In genomic region chr11:30322826-30323710, GRCh38 we compare ENCODE assay signal across 7 cellular contexts. TPM values are rescaled to one million over a fixed set of nuclear protein-coding genes. Genes with fewer than 3 reads are reported as not detected.
DNase-seq lines count a peak whose midpoint lies in the region; ATAC-seq, FAIRE-seq and TF ChIP-seq lines count a peak whose summit lies in the region.

Gene ARL14EP, plus strand, starts transcription at chr11:30323104. Its CDS starts 7,845 bp downstream, at chr11:30330949.

- FAIRE-seq in GM18507 (lab: Jason Lieb, UNC) = peak; percentile 100

- TF ChIP-seq CTCF in hepatocyte (IDR thresholded peaks at IDR 0.05; ENCODE audit: poor library complexity) = no peak

- peak within 1 kb of the TSS; percentile 91 for H3K27ac ChIP-seq in hepatocyte

- DNase-seq in GM18507 (ENCODE audit: extremely low spot score, insufficient read length, low read depth) (peak; percentile 80), NCI-H2029 treated with DMSO at 0.1 percent for 48 hours (lab: John Stamatoyannopoulos, UW) (peak; percentile 85), T1000 (lab: John Stamatoyannopoulos, UW) (peak; percentile 90), astrocyte of the hippocampus (ENCODE audit: low read depth, low spot score) (peak; percentile 98), hepatocyte (ENCODE audit: low spot score) (peak; percentile 96), retina (peak; percentile 99)

- peaks cover 12% of the 10 kb centered on the region for H3K4me1 ChIP-seq in hepatocyte (ENCODE audit: insufficient read depth)

- peaks cover 45% of the 10 kb centered on the region for H3K79me2 ChIP-seq in hepatocyte

- peak within 1 kb of the TSS; percentile 91 for H2AFZ ChIP-seq in hepatocyte

- H3K4me2 ChIP-seq in hepatocyte = peak within 1 kb of the TSS; percentile 83

- H3K9me2 ChIP-seq in hepatocyte (replicated peaks; ENCODE audit: insufficient read depth) = no peaks in the 10 kb centered on the region

- H4K20me1 ChIP-seq in hepatocyte (ENCODE audit: insufficient read depth, poor library complexity, severe bottlenecking) = no peaks in the 10 kb centered on the region

- peak; percentile 96 for ATAC-seq in HG02981 (IDR thresholded peaks at IDR 0.05; ENCODE audit: unreplicated experiment)

- H3K27me3 ChIP-seq in hepatocyte = peaks cover 3% of the 10 kb centered on the region

- WGBS in hepatocyte (ENCODE audit: low lambda C conversion rate, missing lambda C conversion rate) = 2% methylated on average over 51 of the region's 51 CpGs

- H3K4me3 ChIP-seq in hepatocyte = peak within 1 kb of the TSS; percentile 51

- H3K9me3 ChIP-seq in hepatocyte (ENCODE audit: low read depth) = no peaks in the 10 kb centered on the region

- H3K36me3 ChIP-seq in hepatocyte (replicated peaks; ENCODE audit: insufficient read depth, low read depth) = no peaks in the 10 kb centered on the region

RNA-seq across cellular contexts. Expression of gene ARL14EP, which starts in this region (rescaled TPM):
- 21.7 and 26.5 TPM in 2 replicates for total RNA-seq in hepatocyte
- polyA plus RNA-seq in hepatocyte = 16.6 and 22.2 TPM in 2 replicates

Comparison
In these comparisons a context has a peak if more than half of its experiments do, and no peak if none do; other contexts are left out.
1. Peak in every context shown above with its lines: DNase-seq, ATAC-seq, H3K4me3 ChIP-seq and H3K27ac ChIP-seq.